ENCODE assay signal across 9 cellular contexts in genomic region chr17:59825533-59826316, GRCh38.
DNase-seq lines count a peak whose midpoint lies in the region; ATAC-seq and TF ChIP-seq lines count a peak whose summit lies in the region.
"Had no signal": no experiment of that assay in that cellular context is flagged by ENCODE, and none has a peak within 500 bp of the region (broad histone marks: within the 10 kb centered on the region; RNA-seq: fewer than 3 reads in every experiment).

No MANE protein-coding gene starts in this region.

- H3K9me3 ChIP-seq in hepatocyte (ENCODE audit: low read depth) (no peaks in the 10 kb centered on the region), thyroid gland (no peaks in the 10 kb centered on the region)

- TF ChIP-seq CTCF in hepatocyte (IDR thresholded peaks at IDR 0.05; ENCODE audit: poor library complexity) (no peak), thyroid gland (IDR thresholded peaks at IDR 0.05) (no peak)

- no peaks in the 10 kb centered on the region for H3K9me2 ChIP-seq in hepatocyte (replicated peaks; ENCODE audit: insufficient read depth)

- intact Hi-C loops in thyroid gland (cut with DNase I), result no loop called here

- WGBS in hepatocyte (ENCODE audit: low lambda C conversion rate, missing lambda C conversion rate), result 74% methylated on average over 5 of the region's 5 CpGs
- WGBS in thyroid gland, 2 donors, result 77 to 78% methylated on average over 5 of the region's 5 CpGs

- no peaks in the 10 kb centered on the region for H3K36me3 ChIP-seq in hepatocyte (replicated peaks; ENCODE audit: insufficient read depth, low read depth)
- H3K36me3 ChIP-seq in thyroid gland, result no peaks in the 10 kb centered on the region

- H3K27ac Mint-ChIP-seq in activated T-cell treated with anti-CD3 and anti-CD28 coated beads, Interleukin-2, amount 50 U/mL, for 72 hours, result peak overlapping the region; percentile 100

- ATAC-seq in activated T-cell treated with anti-CD3 and anti-CD28 coated beads, Interleukin-2, amount 50 U/mL, for 72 hours (replicated peaks in 1 of 2), result peak; percentile 58 to 64
- ATAC-seq in HG02884 (IDR thresholded peaks at IDR 0.05; ENCODE audit: unreplicated experiment), result no peak

- peaks cover 75% of the 10 kb centered on the region for H3K4me1 Mint-ChIP-seq in activated T-cell treated with anti-CD3 and anti-CD28 coated beads, Interleukin-2, amount 50 U/mL, for 72 hours (ENCODE audit: low read depth)

- H3K27me3 ChIP-seq in hepatocyte (no peaks in the 10 kb centered on the region), thyroid gland (no peaks in the 10 kb centered on the region)

- TF ChIP-seq POLR2A in thyroid gland (IDR thresholded peaks at IDR 0.05), result no peak

- H3K4me1 ChIP-seq in hepatocyte (ENCODE audit: insufficient read depth) (peaks cover 30% of the 10 kb centered on the region), thyroid gland (peaks cover 10 to 28% of the 10 kb centered on the region in 2 donors)

- H3K27ac ChIP-seq in hepatocyte (peak overlapping the region; percentile 90), thyroid gland (peak overlapping the region; percentile 15 to 32 (median 25))
- H3K27ac ChIP-seq: C4-2B had no signal

- no peak overlapping the region for H3K4me3 ChIP-seq in hepatocyte
- no peak overlapping the region for H3K4me3 ChIP-seq in thyroid gland (replicated peaks in 1 of 3)

- no peaks in the 10 kb centered on the region for H3K79me2 ChIP-seq in hepatocyte

- no peaks in the 10 kb centered on the region for H3K9me3 Mint-ChIP-seq in activated T-cell treated with anti-CD3 and anti-CD28 coated beads, Interleukin-2, amount 50 U/mL, for 72 hours

- H3K4me3 Mint-ChIP-seq in activated T-cell treated with anti-CD3 and anti-CD28 coated beads, Interleukin-2, amount 50 U/mL, for 72 hours, result peak overlapping the region; percentile 77 to 100

- DNase-seq in activated effector memory CD4-positive, alpha-beta T cell treated with anti-CD3 and anti-CD28 coated beads, Interleukin-2, amount 50 U/mL, for 16 hours, result peak; percentile 75
- no peak for DNase-seq in activated effector memory CD4-positive, alpha-beta T cell treated with Interleukin-2 at 50 U/mL for 16 hours
- DNase-seq in activated T-cell treated with anti-CD3 and anti-CD28 coated beads, Interleukin-2, amount 50 U/mL, for 72 hours, result peak; percentile 62 to 64
- DNase-seq in hepatocyte (ENCODE audit: low spot score) (no peak), thyroid gland (no peak), cortex of kidney (lab: John Stamatoyannopoulos, UW) (no peak), NCI-H2171 treated with DMSO at 0.1 percent for 48 hours (lab: John Stamatoyannopoulos, UW) (no peak)

- no peaks in the 10 kb centered on the region for H3K27me3 Mint-ChIP-seq in activated T-cell treated with anti-CD3 and anti-CD28 coated beads, Interleukin-2, amount 50 U/mL, for 72 hours (ENCODE audit: low read depth)

- H3K36me3 Mint-ChIP-seq in activated T-cell treated with anti-CD3 and anti-CD28 coated beads, Interleukin-2, amount 50 U/mL, for 72 hours (ENCODE audit: insufficient read depth in 2 of 2), result peaks cover 15 to 31% of the 10 kb centered on the region in 2 donors

- no peak overlapping the region for H3K4me2 ChIP-seq in hepatocyte

- H4K20me1 ChIP-seq in hepatocyte (ENCODE audit: insufficient read depth, poor library complexity, severe bottlenecking), result no peaks in the 10 kb centered on the region

- H2AFZ ChIP-seq in hepatocyte, result no peak overlapping the region

Comparison
In these comparisons a context has a peak if more than half of its experiments do, and no peak if none do; other contexts are left out.
1. DNase-seq: peak in activated effector memory CD4-positive, alpha-beta T cell treated with anti-CD3 and anti-CD28 coated beads, Interleukin-2, amount 50 U/mL, for 16 hours (single experiment) and activated T-cell treated with anti-CD3 and anti-CD28 coated beads, Interleukin-2, amount 50 U/mL, for 72 hours (2 of 2); none in activated effector memory CD4-positive, alpha-beta T cell treated with Interleukin-2 at 50 U/mL for 16 hours (single experiment), hepatocyte (single experiment), thyroid gland (0 of 2), cortex of kidney (single experiment) and NCI-H2171 treated with DMSO at 0.1 percent for 48 hours (single experiment).